ENCODE assay signal across 14 cellular contexts in the genomic region with DNA sequence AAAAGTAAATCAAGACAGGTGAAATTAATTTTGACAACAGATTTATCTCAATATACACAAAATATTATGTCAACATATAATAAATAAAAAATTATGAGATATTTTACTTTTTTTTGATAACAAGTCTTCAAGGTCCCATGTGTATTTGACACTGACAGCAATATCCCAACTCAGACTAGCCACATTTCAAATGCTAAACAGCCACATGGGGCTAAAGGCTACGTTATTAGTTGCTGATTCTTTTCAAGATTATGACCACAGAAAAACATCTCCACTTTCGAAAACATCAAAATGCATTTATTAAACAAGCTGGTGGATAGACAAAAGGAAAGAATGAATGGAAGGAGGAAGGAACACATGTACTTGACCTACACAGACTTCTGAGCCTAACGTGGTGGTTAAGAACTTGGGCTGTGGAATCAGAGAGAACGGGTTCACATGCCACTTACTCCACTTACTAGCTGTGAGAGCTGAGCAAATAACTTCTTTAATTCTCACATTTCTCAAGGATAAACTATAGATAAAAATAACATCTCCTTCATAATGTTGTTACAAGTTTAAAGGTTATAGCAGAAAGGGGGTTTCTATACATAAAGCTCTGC. TPM values are rescaled to one million over a fixed set of nuclear protein-coding genes. Genes with fewer than 3 reads are reported as not detected.
DNase-seq lines count a peak whose midpoint lies in the region; ATAC-seq and TF ChIP-seq lines count a peak whose summit lies in the region.
"Had no signal": no experiment of that assay in that cellular context is flagged by ENCODE, and none has a peak within 500 bp of the region (broad histone marks: within the 10 kb centered on the region; RNA-seq: fewer than 3 reads in every experiment).

No MANE protein-coding gene starts in this region.

- ATAC-seq in GM19463 (IDR thresholded peaks at IDR 0.05; ENCODE audit: unreplicated experiment): peak; percentile 39

- H3K36me3 Mint-ChIP-seq in osteocyte (ENCODE audit: unreplicated experiment): peaks cover 8% of the 10 kb centered on the region
- no peaks in the 10 kb centered on the region for H3K36me3 Mint-ChIP-seq in activated T-cell treated with anti-CD3 and anti-CD28 coated beads, Interleukin-2, amount 50 U/mL, for 24 hours (ENCODE audit: low read depth)

- peak overlapping the region; percentile 28 for H3K4me3 ChIP-seq in SK-N-MC
- no peak overlapping the region for H3K4me3 ChIP-seq in esophagus squamous epithelium
- no peak overlapping the region for H3K4me3 ChIP-seq in ovary
- H3K4me3 ChIP-seq in lower leg skin (ENCODE audit: low read depth, poor library complexity, severe bottlenecking): no peak overlapping the region
- H3K4me3 ChIP-seq: A549 had no signal

- WGBS in esophagus squamous epithelium, 2 donors: 69 to 70% methylated on average over 4 of the region's 4 CpGs
- WGBS in ovary, 3 donors: 70 to 83% (median 75%) methylated on average over 4 of the region's 4 CpGs
- WGBS in lower leg skin, 2 donors: 60 to 66% methylated on average over 4 of the region's 4 CpGs

- H3K4me1 ChIP-seq in esophagus squamous epithelium (peaks cover 0 to 46% (median 9%) of the 10 kb centered on the region in 3 donors), ovary (ENCODE audit: insufficient read depth) (peaks cover 3% of the 10 kb centered on the region)

- no peaks in the 10 kb centered on the region for H3K27me3 Mint-ChIP-seq in osteocyte (ENCODE audit: unreplicated experiment)
- H3K27me3 Mint-ChIP-seq in activated T-cell treated with anti-CD3 and anti-CD28 coated beads, Interleukin-2, amount 50 U/mL, for 24 hours: peaks cover 10% of the 10 kb centered on the region

- no peak overlapping the region for H3K9ac ChIP-seq in SK-N-MC (ENCODE audit: insufficient read length)

- H3K4me3 Mint-ChIP-seq in osteocyte (ENCODE audit: unreplicated experiment): no peak overlapping the region
- H3K4me3 Mint-ChIP-seq in activated T-cell treated with anti-CD3 and anti-CD28 coated beads, Interleukin-2, amount 50 U/mL, for 24 hours: no peak overlapping the region
- H3K4me3 Mint-ChIP-seq: H9 had no signal

- peaks cover 56% of the 10 kb centered on the region for H3K4me1 Mint-ChIP-seq in osteocyte (ENCODE audit: unreplicated experiment)
- no peaks in the 10 kb centered on the region for H3K4me1 Mint-ChIP-seq in activated T-cell treated with anti-CD3 and anti-CD28 coated beads, Interleukin-2, amount 50 U/mL, for 24 hours (ENCODE audit: low read depth)

- H3K27ac ChIP-seq in SK-N-MC (peak overlapping the region; percentile 56; the same call in 1 of the 2 replicates), esophagus squamous epithelium (peak overlapping the region in 3 of 4 donors; percentile 7 to 29 (median 15)), ovary (no peak overlapping the region)
- H3K27ac ChIP-seq: A549 had no signal

- TF ChIP-seq CTCF in esophagus squamous epithelium (IDR thresholded peaks at IDR 0.05) (no peak), osteocyte (IDR thresholded peaks at IDR 0.05) (no peak), ovary (IDR thresholded peaks at IDR 0.05) (no peak), lower leg skin (IDR thresholded peaks at IDR 0.05) (no peak)

- H3K36me3 ChIP-seq in SK-N-MC (ENCODE audit: insufficient read depth, low read length) (no peaks in the 10 kb centered on the region), esophagus squamous epithelium (peaks cover 0 to 4% (median 0%) of the 10 kb centered on the region in 3 donors), ovary (no peaks in the 10 kb centered on the region)

- DNase-seq in SK-N-MC (ENCODE audit: low read depth, low spot score): no peak
- no peak for DNase-seq in esophagus squamous epithelium (lab: John Stamatoyannopoulos, UW)
- no peak for DNase-seq in osteocyte (ENCODE audit: extremely low spot score, unreplicated experiment)
- no peak for DNase-seq in activated T-cell treated with anti-CD3 and anti-CD28 coated beads, Interleukin-2, amount 50 U/mL, for 24 hours
- DNase-seq in NCI-H146 (lab: John Stamatoyannopoulos, UW): no peak
- no peak for DNase-seq in ovary
- no peak for DNase-seq in lower leg skin (ENCODE audit: low spot score in 2 of 2)
- DNase-seq: C1 segment of cervical spinal cord, H9, Kasumi-1, NCI-H187, SHP77 treated with DMSO at 0.1 percent for 48 hours had no signal

- no peaks in the 10 kb centered on the region for H3K27me3 ChIP-seq in esophagus squamous epithelium
- H3K27me3 ChIP-seq in ovary: no peaks in the 10 kb centered on the region

- intact Hi-C loops in esophagus squamous epithelium (cut with DNase I): no loop called here
- intact Hi-C loops in ovary (cut with DNase I): no loop called here
- intact Hi-C loops in lower leg skin (cut with DNase I; ENCODE audit: low total_unique reads): no loop called here

- no peak for TF ChIP-seq EP300 in ovary (IDR thresholded peaks at IDR 0.05)

- TF ChIP-seq POLR2A in esophagus squamous epithelium (IDR thresholded peaks at IDR 0.05): no peak
- TF ChIP-seq POLR2A in ovary (IDR thresholded peaks at IDR 0.05): no peak
- no peak for TF ChIP-seq POLR2A in lower leg skin (IDR thresholded peaks at IDR 0.05)

- H3K9me3 ChIP-seq in SK-N-MC (ENCODE audit: low read depth, low read length): no peaks in the 10 kb centered on the region
- H3K9me3 ChIP-seq in esophagus squamous epithelium: no peaks in the 10 kb centered on the region
- no peaks in the 10 kb centered on the region for H3K9me3 ChIP-seq in ovary
- H3K9me3 ChIP-seq: A549 had no signal

- no peaks in the 10 kb centered on the region for H3K9me3 Mint-ChIP-seq in osteocyte (ENCODE audit: unreplicated experiment)
- H3K9me3 Mint-ChIP-seq in activated T-cell treated with anti-CD3 and anti-CD28 coated beads, Interleukin-2, amount 50 U/mL, for 24 hours: no peaks in the 10 kb centered on the region
- H3K9me3 Mint-ChIP-seq: H9 had no signal

- H3K27ac Mint-ChIP-seq in osteocyte (ENCODE audit: unreplicated experiment): peak overlapping the region; percentile 40
- no peak overlapping the region for H3K27ac Mint-ChIP-seq in activated T-cell treated with anti-CD3 and anti-CD28 coated beads, Interleukin-2, amount 50 U/mL, for 24 hours
- H3K27ac Mint-ChIP-seq: H9 had no signal

RNA-seq across cellular contexts. Expression of gene PTPN14, which starts 13.4 kb away (rescaled TPM):
- total RNA-seq in esophagus squamous epithelium (10 to 100 TPM; 14.4 to 28.8 (median 15.7) TPM), osteocyte (140 and 142 TPM in 2 replicates), ovary (10 to 100 TPM; 21.6 to 68.9 (median 45.7) TPM), lower leg skin (100 to 1,000 TPM in 1 of 4 donors, 10 to 100 TPM in 3; 59.4 to 118 (median 66.1) TPM)
- polyA plus RNA-seq in ovary: 10 to 100 TPM in 1 of 2 donors, 1 to 10 TPM in 1; 7.6 to 16.5 TPM

Comparison
In these comparisons a context has a peak if more than half of its experiments do, and no peak if none do; other contexts are left out.
1. H3K27ac ChIP-seq: peak in SK-N-MC (single experiment) and esophagus squamous epithelium (3 of 4); none in ovary (0 of 2).